8 cellular contexts compared by ENCODE assay signal in genomic region chr18:32072321-32072720, GRCh38. TPM values are rescaled to one million over a fixed set of nuclear protein-coding genes. Genes with fewer than 3 reads are reported as not detected.
A peak's percentile ranks its signal among the peaks of the same experiment; 100 is the strongest.
DNase-seq lines count a peak whose midpoint lies in the region; ATAC-seq and TF ChIP-seq lines count a peak whose summit lies in the region.

No MANE protein-coding gene starts in this region.

- H3K27me3 ChIP-seq in BJ (ENCODE audit: control insufficient read depth, insufficient read depth, low read length) (no peaks in the 10 kb centered on the region), OCI-LY3 (ENCODE audit: low read depth, low read length) (no peaks in the 10 kb centered on the region), uterus (no peaks in the 10 kb centered on the region), ovary (no peaks in the 10 kb centered on the region)

- H4K20me1 ChIP-seq in OCI-LY3 (ENCODE audit: insufficient read depth, low read length): no peaks in the 10 kb centered on the region

- H3K27ac ChIP-seq in OCI-LY3 (ENCODE audit: low read length): no peak overlapping the region
- no peak overlapping the region for H3K27ac ChIP-seq in uterus
- H3K27ac ChIP-seq in ovary: no peak overlapping the region

- H2AFZ ChIP-seq in OCI-LY3 (ENCODE audit: low read depth, low read length): no peak overlapping the region

- intact Hi-C loops in uterus (cut with DNase I; ENCODE audit: low total_unique reads) (no loop called here), ovary (cut with DNase I) (no loop called here)

- no peak for TF ChIP-seq POLR2A in uterus (IDR thresholded peaks at IDR 0.05)
- TF ChIP-seq POLR2A in ovary (IDR thresholded peaks at IDR 0.05): no peak

- POLR2A ChIA-PET in BJ (lab: Charles Lee): no interaction called here

- H3K4me1 ChIP-seq in OCI-LY3 (ENCODE audit: low read length) (no peaks in the 10 kb centered on the region), uterus (no peaks in the 10 kb centered on the region), ovary (ENCODE audit: insufficient read depth) (no peaks in the 10 kb centered on the region)

- no peaks in the 10 kb centered on the region for H3K36me3 ChIP-seq in BJ (ENCODE audit: control insufficient read depth, insufficient read depth, low read length)
- no peaks in the 10 kb centered on the region for H3K36me3 ChIP-seq in OCI-LY3 (replicated peaks; ENCODE audit: low read depth, low read length)
- H3K36me3 ChIP-seq in uterus: no peaks in the 10 kb centered on the region
- no peaks in the 10 kb centered on the region for H3K36me3 ChIP-seq in ovary

- no peaks in the 10 kb centered on the region for H3K9me3 ChIP-seq in OCI-LY3 (ENCODE audit: insufficient read depth, low read length)
- H3K9me3 ChIP-seq in uterus: no peaks in the 10 kb centered on the region
- no peaks in the 10 kb centered on the region for H3K9me3 ChIP-seq in ovary

- no peak overlapping the region for H3K9ac ChIP-seq in OCI-LY3 (ENCODE audit: low read length)

- no peaks in the 10 kb centered on the region for H3K79me2 ChIP-seq in OCI-LY3 (ENCODE audit: low read length)

- CTCF ChIA-PET in BJ (lab: Yijun Ruan, JAX): interaction anchor here (0.8 kb wide), 1 partner anchor 22 kb away, joined by 3 read pairs; no protein-coding TSS in a partner anchor

- H3K4me2 ChIP-seq in OCI-LY3 (ENCODE audit: low read length): no peak overlapping the region

- TF ChIP-seq EP300 in ovary (IDR thresholded peaks at IDR 0.05): no peak

- DNase-seq in BJ (ENCODE audit: low read depth): no peak
- DNase-seq in germinal center (ENCODE audit: low spot score): peak; percentile 25
- DNase-seq in uterus: no peak
- DNase-seq in retina: no peak
- no peak for DNase-seq in ovary
- no peak for DNase-seq in HCEC 1CT

- H3K4me3 ChIP-seq in BJ (ENCODE audit: low read depth, low read length): no peak overlapping the region
- no peak overlapping the region for H3K4me3 ChIP-seq in OCI-LY3 (ENCODE audit: low read length)
- no peak overlapping the region for H3K4me3 ChIP-seq in uterus
- no peak overlapping the region for H3K4me3 ChIP-seq in ovary

- TF ChIP-seq CTCF in BJ (IDR thresholded peaks at IDR 0.05; ENCODE audit: insufficient read depth, low read depth, low read length): peak; percentile 15; the same call in 1 of the 2 replicates
- peak; percentile 74 for TF ChIP-seq CTCF in OCI-LY3 (IDR thresholded peaks at IDR 0.05; ENCODE audit: low read depth, low read length)
- peak in 3 of 4 experiments; percentile 13 to 26 (median 16) for TF ChIP-seq CTCF in uterus (IDR thresholded peaks at IDR 0.05)
- TF ChIP-seq CTCF in ovary (IDR thresholded peaks at IDR 0.05): no peak

- ATAC-seq in GM18909 (IDR thresholded peaks at IDR 0.05; ENCODE audit: poor library complexity, unreplicated experiment): peak; percentile 59

- 54 to 64% (median 57%) methylated on average over 4 of the region's 4 CpGs for WGBS in ovary, 3 donors

RNA-seq across cellular contexts. Expression of gene RNF138, which starts 19.4 kb away (rescaled TPM):
- polyA plus RNA-seq in BJ (2011; rRNA removed): 12.3 and 13.2 TPM in 2 replicates
- 8.9 and 28.3 TPM in 2 replicates for polyA minus RNA-seq in BJ (2011; rRNA and poly(A)+ RNA removed)
- 10 to 100 TPM; 23.8 to 94.8 (median 38.7) TPM for total RNA-seq in uterus
- 10 to 100 TPM; 20.9 to 41.9 (median 26.0) TPM for total RNA-seq in ovary
- polyA plus RNA-seq in ovary: 10 to 100 TPM; 10.2 to 21.9 TPM

RNA-seq across cellular contexts. Expression of gene RNF125, which starts 53.7 kb away (rescaled TPM):
- polyA plus RNA-seq in BJ (2011; rRNA removed) (0.07 and 0.12 TPM in 2 replicates), ovary (1 to 10 TPM; 1.7 to 9.3 TPM)
- 0.05 TPM in 1 of 2 replicates, not detected in the other for polyA minus RNA-seq in BJ (2011; rRNA and poly(A)+ RNA removed)
- total RNA-seq in uterus (10 to 100 TPM in 1 of 4 donors, 1 to 10 TPM in 3; 1.5 to 16.2 (median 5.3) TPM), ovary (1 to 10 TPM in 6 of 7 donors, under 1 TPM in 1; 0.86 to 4.9 (median 1.9) TPM)

Comparison
In these comparisons a context has a peak if more than half of its experiments do, and no peak if none do; other contexts are left out.
1. CTCF ChIP-seq: peak in BJ (single experiment), OCI-LY3 (single experiment) and uterus (3 of 4); none in ovary (0 of 3).